In genomic region chr7:27606270-27607209, GRCh38 we compare ENCODE assay signal across 1 cellular context.
A peak's percentile ranks its signal among the peaks of the same experiment; 100 is the strongest.
TF ChIP-seq lines count a peak whose summit lies in the region.

No MANE protein-coding gene starts in this region.

TF ChIP-seq in HEK293, 187 proteins besides CTCF, POLR2A, EP300 and RAD21 (continued from another document and continues in another):
- TF ChIP-seq ZNF518A (tag by site-specific recombination; conservative IDR thresholded peaks at IDR 0.05; ENCODE audit: low read depth), result no peak
- TF ChIP-seq ZNF600 (tag by site-specific recombination; IDR thresholded peaks at IDR 0.05), result no peak
- peak; percentile 97 for TF ChIP-seq OSR2 (tag by site-specific recombination; IDR thresholded peaks at IDR 0.05)
- TF ChIP-seq ZNF626 (tag by site-specific recombination; IDR thresholded peaks at IDR 0.05), result no peak
- TF ChIP-seq ZNF274 (IDR thresholded peaks at IDR 0.05; ENCODE audit: low read length), result no peak
- no peak for TF ChIP-seq ZNF274 (tag by site-specific recombination; IDR thresholded peaks at IDR 0.05; ENCODE audit: borderline replicate concordance)
- no peak for TF ChIP-seq AEBP2 (tag by site-specific recombination; IDR thresholded peaks at IDR 0.05; ENCODE audit: borderline replicate concordance)
- peak; percentile 51 for TF ChIP-seq GFI1B (tag by site-specific recombination; IDR thresholded peaks at IDR 0.05)
- no peak for TF ChIP-seq ZNF302 (tag by site-specific recombination; IDR thresholded peaks at IDR 0.05; ENCODE audit: low read depth)
- TF ChIP-seq WT1 (tag by site-specific recombination; IDR thresholded peaks at IDR 0.05), result peak; percentile 67; the same call in 1 of the 2 replicates
- TF ChIP-seq ZNF324 (tag by site-specific recombination; IDR thresholded peaks at IDR 0.05), result no peak
- no peak for TF ChIP-seq ZNF548 (tag by site-specific recombination; IDR thresholded peaks at IDR 0.05)
- TF ChIP-seq ZNF132 (tag by site-specific recombination; IDR thresholded peaks at IDR 0.05; ENCODE audit: borderline replicate concordance), result no peak
- 0 out of 2 replicates have a peak, but pooled peaks have one; percentile 18 for TF ChIP-seq ZBTB20 (tag by site-specific recombination; IDR thresholded peaks at IDR 0.05)
- TF ChIP-seq ZNF37A (tag by site-specific recombination; IDR thresholded peaks at IDR 0.05), result no peak
- no peak for TF ChIP-seq SP3 (tag by site-specific recombination; IDR thresholded peaks at IDR 0.05)
- no peak for TF ChIP-seq ZBTB7A (tag by site-specific recombination; IDR thresholded peaks at IDR 0.05; ENCODE audit: low read depth)
- no peak for TF ChIP-seq ZNF433 (tag by site-specific recombination; IDR thresholded peaks at IDR 0.05; ENCODE audit: low read depth)
- TF ChIP-seq ZBTB17 (tag by site-specific recombination; IDR thresholded peaks at IDR 0.05), result peak; percentile 39; the same call in 1 of the 2 replicates
- TF ChIP-seq ZNF18 (tag by site-specific recombination; IDR thresholded peaks at IDR 0.05), result peak; percentile 61
- no peak for TF ChIP-seq ZNF555 (tag by site-specific recombination; conservative IDR thresholded peaks at IDR 0.05)
- TF ChIP-seq ZNF202 (tag by site-specific recombination; IDR thresholded peaks at IDR 0.05; ENCODE audit: borderline replicate concordance), result no peak
- TF ChIP-seq ZNF544 (tag by site-specific recombination; IDR thresholded peaks at IDR 0.05), result no peak
- TF ChIP-seq ZNF561 (tag by site-specific recombination; IDR thresholded peaks at IDR 0.05; ENCODE audit: borderline replicate concordance), result peak; percentile 60; the same call in 1 of the 2 replicates
- no peak; the same call in none of the 2 replicates for TF ChIP-seq KLF8 (tag by site-specific recombination; IDR thresholded peaks at IDR 0.05)
- TF ChIP-seq ZNF473 (tag by site-specific recombination; IDR thresholded peaks at IDR 0.05), result no peak
- no peak for TF ChIP-seq ZNF623 (tag by site-specific recombination; IDR thresholded peaks at IDR 0.05)
- no peak for TF ChIP-seq ZNF560 (tag by site-specific recombination; IDR thresholded peaks at IDR 0.05; ENCODE audit: borderline replicate concordance)
- no peak for TF ChIP-seq ZNF621 (tag by site-specific recombination; IDR thresholded peaks at IDR 0.05)
- TF ChIP-seq ZSCAN5A (tag by site-specific recombination; IDR thresholded peaks at IDR 0.05), result no peak
- TF ChIP-seq KLF16 (tag by site-specific recombination; IDR thresholded peaks at IDR 0.05), result no peak
- peak; percentile 81 for TF ChIP-seq ZXDB (tag by site-specific recombination; IDR thresholded peaks at IDR 0.05)
- TF ChIP-seq ZNF280D (tag by site-specific recombination; IDR thresholded peaks at IDR 0.05), result no peak
- peak; percentile 56; the same call in 1 of the 2 replicates for TF ChIP-seq ZNF24 (tag by site-specific recombination; IDR thresholded peaks at IDR 0.05)
- peak; percentile 97 for TF ChIP-seq PRDM6 (tag by site-specific recombination; IDR thresholded peaks at IDR 0.05)
- TF ChIP-seq ZNF830 (tag by site-specific recombination; IDR thresholded peaks at IDR 0.05; ENCODE audit: low read depth), result no peak
- TF ChIP-seq PBX3 (CRISPR knock-in tag; IDR thresholded peaks at IDR 0.05), result no peak
- no peak for TF ChIP-seq ZSCAN18 (tag by site-specific recombination; IDR thresholded peaks at IDR 0.05)
- no peak for TF ChIP-seq ZNF645 (tag by site-specific recombination; IDR thresholded peaks at IDR 0.05)
- TF ChIP-seq ZNF639 (tag by site-specific recombination; IDR thresholded peaks at IDR 0.05), result peak; percentile 44; the same call in 1 of the 2 replicates
